Comparison of ENCODE assay signal across 9 cellular contexts in genomic region chr13:46578590-46578975, GRCh38. TPM values are rescaled to one million over a fixed set of nuclear protein-coding genes. Genes with fewer than 3 reads are reported as not detected.
DNase-seq lines count a peak whose midpoint lies in the region; ATAC-seq and TF ChIP-seq lines count a peak whose summit lies in the region.
"Had no signal": no experiment of that assay in that cellular context is flagged by ENCODE, and none has a peak within 500 bp of the region (broad histone marks: within the 10 kb centered on the region; RNA-seq: fewer than 3 reads in every experiment).

No MANE protein-coding gene starts in this region.

- H3K36me3 ChIP-seq in smooth muscle cell (ENCODE audit: low read depth): no peaks in the 10 kb centered on the region

- H3K9me3 ChIP-seq in T-helper 17 cell (ENCODE audit: control insufficient read depth, low read length, poor library complexity, severe bottlenecking): no peaks in the 10 kb centered on the region
- H3K9me3 ChIP-seq in smooth muscle cell (replicated peaks; ENCODE audit: low read depth): no peaks in the 10 kb centered on the region
- H3K9me3 ChIP-seq: mucosa of descending colon had no signal

- peaks cover 3% of the 10 kb centered on the region for H3F3A ChIP-seq in smooth muscle cell (ENCODE audit: low read depth)

- no peak overlapping the region for H3K27ac ChIP-seq in smooth muscle cell (ENCODE audit: low read depth)

- TF ChIP-seq CTCF in smooth muscle cell (IDR thresholded peaks at IDR 0.05; ENCODE audit: borderline replicate concordance, insufficient read depth, poor library complexity, severe bottlenecking): no peak

- H3K4me1 Mint-ChIP-seq in T-helper 17 cell: peaks cover 42% of the 10 kb centered on the region

- peaks cover 16% of the 10 kb centered on the region for H3K4me1 ChIP-seq in smooth muscle cell (ENCODE audit: low read depth)

- DNase-seq in activated CD4-positive, CD25-positive, alpha-beta regulatory T cell treated with anti-CD3 and anti-CD28 coated beads, Interleukin-2, amount 50 U/mL, for 72 hours: no peak
- DNase-seq in T-helper 17 cell (no peak), smooth muscle cell (lab: John Stamatoyannopoulos, UW; ENCODE audit: unreplicated experiment) (no peak), GM03348 (ENCODE audit: low spot score) (no peak), NCI-H345 (lab: John Stamatoyannopoulos, UW) (no peak), HPDE6-E6E7 (ENCODE audit: extremely low spot score) (no peak)
- DNase-seq: mucosa of descending colon had no signal

- peaks cover 90% of the 10 kb centered on the region for H3K79me2 ChIP-seq in smooth muscle cell (ENCODE audit: low read depth)

- no peak overlapping the region for H3K9ac ChIP-seq in smooth muscle cell (ENCODE audit: low read depth)

- peak overlapping the region; percentile 54 for H3K27ac Mint-ChIP-seq in T-helper 17 cell

- H3K4me2 ChIP-seq in smooth muscle cell: peak overlapping the region; percentile 6

- no peak overlapping the region for H3K4me3 Mint-ChIP-seq in T-helper 17 cell

- ATAC-seq in activated CD4-positive, CD25-positive, alpha-beta regulatory T cell treated with anti-CD3 and anti-CD28 coated beads, Interleukin-2, amount 50 U/mL, for 24 hours: peak; percentile 57 to 70
- ATAC-seq in GM21825 (IDR thresholded peaks at IDR 0.05; ENCODE audit: unreplicated experiment) (peak; percentile 57), T-helper 17 cell (peak; percentile 18)
- ATAC-seq: mucosa of descending colon had no signal

- no peaks in the 10 kb centered on the region for H3K27me3 Mint-ChIP-seq in T-helper 17 cell

- H3K27me3 ChIP-seq in smooth muscle cell (ENCODE audit: low read depth): no peaks in the 10 kb centered on the region

- peaks cover 96% of the 10 kb centered on the region for H4K20me1 ChIP-seq in smooth muscle cell (ENCODE audit: low read depth)

- no peak overlapping the region for H3K4me3 ChIP-seq in smooth muscle cell
- H3K4me3 ChIP-seq: mucosa of descending colon had no signal

- 93% methylated on average over 3 of the region's 3 CpGs for WGBS in smooth muscle cell (ENCODE audit: low lambda C conversion rate)

- no peak overlapping the region for H2AFZ ChIP-seq in smooth muscle cell (ENCODE audit: low read depth)

- H3K36me3 Mint-ChIP-seq in T-helper 17 cell (ENCODE audit: low read depth): peaks cover 2% of the 10 kb centered on the region

RNA-seq across cellular contexts. Expression of gene LRCH1, which starts 25.6 kb away (rescaled TPM):
- total RNA-seq in T-helper 17 cell: 10 to 100 TPM; 18.5 to 19.0 TPM
- 15.9 and 27.7 TPM in 2 replicates for total RNA-seq in smooth muscle cell
- polyA plus RNA-seq in smooth muscle cell: 9.2 and 9.4 TPM in 2 replicates
